Comparison of ENCODE assay signal across 31 cellular contexts in the genomic region with DNA sequence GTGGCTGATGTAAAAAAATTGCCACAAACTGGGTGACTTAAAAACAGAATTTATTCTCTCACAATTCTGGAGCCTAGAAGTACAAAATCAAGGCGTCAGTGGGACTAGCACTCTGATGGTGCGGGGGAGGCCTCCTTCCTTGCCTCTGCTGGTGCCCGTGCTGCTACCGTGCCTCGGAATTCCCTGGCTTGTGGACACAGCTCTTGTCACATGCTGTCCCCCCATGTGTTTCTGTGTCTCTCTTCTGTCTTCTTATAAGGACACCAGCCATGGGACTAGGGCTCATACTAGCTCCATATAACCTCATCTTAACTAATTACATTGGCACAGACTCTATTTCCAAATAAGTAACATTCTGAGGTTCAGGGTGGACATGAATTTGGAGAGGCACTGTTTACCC.
DNase-seq lines count a peak whose midpoint lies in the region; TF ChIP-seq lines count a peak whose summit lies in the region.
"Had no signal": no experiment of that assay in that cellular context is flagged by ENCODE, and none has a peak within 500 bp of the region (broad histone marks: within the 10 kb centered on the region; RNA-seq: fewer than 3 reads in every experiment).

No MANE protein-coding gene starts in this region.

- no peak overlapping the region for H3K4me3 Mint-ChIP-seq in activated CD4-positive, alpha-beta T cell treated with anti-CD3 and anti-CD28 coated beads, Interleukin-2, amount 10 ng/mL, durations not matched to agents 24 days and 14 days
- H3K4me3 Mint-ChIP-seq: B cell; CD14-positive monocyte; CD4-positive, alpha-beta memory T cell; CD4-positive, alpha-beta T cell; CD4-positive, CD25-positive, alpha-beta regulatory T cell; CD8-positive, alpha-beta memory T cell; CD8-positive, alpha-beta T cell had no signal

- H3K27ac Mint-ChIP-seq in activated CD4-positive, alpha-beta T cell treated with anti-CD3 and anti-CD28 coated beads, Interleukin-2, amount 10 ng/mL, durations not matched to agents 24 days and 14 days = no peak overlapping the region
- H3K27ac Mint-ChIP-seq: B cell; CD14-positive monocyte; CD4-positive, alpha-beta memory T cell; CD4-positive, alpha-beta T cell; CD4-positive, CD25-positive, alpha-beta regulatory T cell; CD8-positive, alpha-beta memory T cell; CD8-positive, alpha-beta T cell had no signal

- no peak overlapping the region for H2AFZ ChIP-seq in mesenchymal stem cell (ENCODE audit: low read depth, low read length)

- H2BK120ac ChIP-seq in mesenchymal stem cell (ENCODE audit: low read depth, low read length) = no peak overlapping the region

- WGBS in esophagus muscularis mucosa = 71% methylated on average over 5 of the region's 5 CpGs
- 67% methylated on average over 5 of the region's 5 CpGs for WGBS in mesenchymal stem cell

- no peak overlapping the region for H4K8ac ChIP-seq in mesenchymal stem cell (ENCODE audit: low read length)

- H3K9me3 Mint-ChIP-seq in activated CD4-positive, alpha-beta T cell treated with anti-CD3 and anti-CD28 coated beads, Interleukin-2, amount 10 ng/mL, durations not matched to agents 24 days and 14 days = peaks cover 4% of the 10 kb centered on the region
- H3K9me3 Mint-ChIP-seq: CD4-positive, alpha-beta T cell had no signal

- no peaks in the 10 kb centered on the region for H3K36me3 Mint-ChIP-seq in activated CD4-positive, alpha-beta T cell treated with anti-CD3 and anti-CD28 coated beads, Interleukin-2, amount 10 ng/mL, durations not matched to agents 24 days and 14 days (ENCODE audit: low read depth)
- H3K36me3 Mint-ChIP-seq: CD14-positive monocyte; CD4-positive, alpha-beta memory T cell; CD4-positive, CD25-positive, alpha-beta regulatory T cell; CD8-positive, alpha-beta memory T cell; CD8-positive, alpha-beta T cell had no signal

- no peaks in the 10 kb centered on the region for H3K27me3 Mint-ChIP-seq in activated CD4-positive, alpha-beta T cell treated with anti-CD3 and anti-CD28 coated beads, Interleukin-2, amount 10 ng/mL, durations not matched to agents 24 days and 14 days
- H3K27me3 Mint-ChIP-seq: B cell; CD4-positive, alpha-beta memory T cell; CD4-positive, alpha-beta T cell; CD4-positive, CD25-positive, alpha-beta regulatory T cell; CD8-positive, alpha-beta memory T cell had no signal

- H3K9ac ChIP-seq in mesenchymal stem cell (ENCODE audit: low read length) = no peak overlapping the region
- H3K9ac ChIP-seq: BLaER1; BLaER1 treated with 17β-estradiol and CSF1 and Interleukin-3, amounts not matched to agents 10 nM and 100 nM had no signal

- H2BK12ac ChIP-seq in mesenchymal stem cell (ENCODE audit: low read length in 2 of 2) = no peak overlapping the region

- no peaks in the 10 kb centered on the region for H3K79me1 ChIP-seq in mesenchymal stem cell (replicated peaks; ENCODE audit: low read length, poor library complexity, severe bottlenecking)

- H3K4me1 Mint-ChIP-seq in activated CD4-positive, alpha-beta T cell treated with anti-CD3 and anti-CD28 coated beads, Interleukin-2, amount 10 ng/mL, durations not matched to agents 24 days and 14 days = no peaks in the 10 kb centered on the region
- H3K4me1 Mint-ChIP-seq: B cell; CD14-positive monocyte; CD4-positive, alpha-beta memory T cell; CD4-positive, CD25-positive, alpha-beta regulatory T cell; CD8-positive, alpha-beta memory T cell had no signal

- no peak overlapping the region for H2BK15ac ChIP-seq in mesenchymal stem cell (ENCODE audit: low read depth, poor library complexity, severe bottlenecking)

- no peak overlapping the region for H2AK5ac ChIP-seq in mesenchymal stem cell (ENCODE audit: low read length, severe bottlenecking)

- H3K23ac ChIP-seq in mesenchymal stem cell (ENCODE audit: low read length in 2 of 2) = no peak overlapping the region

- intact Hi-C loops in activated CD4-positive, alpha-beta T cell treated with anti-CD3 and anti-CD28 coated beads, Interleukin-2, amount 10 ng/mL, durations not matched to agents 24 days and 14 days (cut with micrococcal nuclease) = no loop called here
- intact Hi-C loops in esophagus muscularis mucosa (cut with DNase I) = no loop called here

- no peaks in the 10 kb centered on the region for H3K4me1 ChIP-seq in esophagus muscularis mucosa
- no peaks in the 10 kb centered on the region for H3K4me1 ChIP-seq in mesenchymal stem cell (ENCODE audit: control insufficient read depth, insufficient read depth, low read depth, low read length)
- H3K4me1 ChIP-seq: A549; BE2C; BLaER1; BLaER1 treated with 17β-estradiol and CSF1 and Interleukin-3, amounts not matched to agents 10 nM and 100 nM; Caco-2 had no signal

- H4K91ac ChIP-seq in mesenchymal stem cell (ENCODE audit: low read length) = no peak overlapping the region

- H3K27me3 ChIP-seq in esophagus muscularis mucosa = peaks cover 0 to 11% (median 0%) of the 10 kb centered on the region in 4 donors
- H3K27me3 ChIP-seq in mesenchymal stem cell (ENCODE audit: control insufficient read depth in 1 of 2, insufficient read depth in 1 of 2, low read length in 2 of 2) = no peaks in the 10 kb centered on the region
- H3K27me3 ChIP-seq: BE2C; BLaER1; BLaER1 treated with 17β-estradiol and CSF1 and Interleukin-3, amounts not matched to agents 10 nM and 100 nM had no signal

- no peak for TF ChIP-seq POLR2A in esophagus muscularis mucosa (IDR thresholded peaks at IDR 0.05; ENCODE audit: low read depth)

- H3K4me3 ChIP-seq in esophagus muscularis mucosa = no peak overlapping the region
- no peak overlapping the region for H3K4me3 ChIP-seq in mesenchymal stem cell (ENCODE audit: insufficient read depth in 1 of 2, low read depth in 1 of 2, low read length in 2 of 2)
- H3K4me3 ChIP-seq: A549; BLaER1; BLaER1 treated with 17β-estradiol and CSF1 and Interleukin-3, amounts not matched to agents 10 nM and 100 nM had no signal

- H2BK5ac ChIP-seq in mesenchymal stem cell (ENCODE audit: low read depth, low read length, poor library complexity, severe bottlenecking) = no peak overlapping the region

- H3K14ac ChIP-seq in mesenchymal stem cell (ENCODE audit: low read length in 2 of 2) = no peak overlapping the region

- H3K4ac ChIP-seq in mesenchymal stem cell (ENCODE audit: low read depth in 1 of 2, low read length in 2 of 2) = no peak overlapping the region

- no peak overlapping the region for H3K18ac ChIP-seq in mesenchymal stem cell (ENCODE audit: low read depth in 1 of 2, low read length in 2 of 2)

- no peak for TF ChIP-seq CTCF in esophagus muscularis mucosa (IDR thresholded peaks at IDR 0.05)

- H3K36me3 ChIP-seq in esophagus muscularis mucosa = no peaks in the 10 kb centered on the region
- H3K36me3 ChIP-seq in mesenchymal stem cell (ENCODE audit: control insufficient read depth in 1 of 2, insufficient read depth in 2 of 2, low read depth in 1 of 2, low read length in 2 of 2) = no peaks in the 10 kb centered on the region
- H3K36me3 ChIP-seq: BE2C; BLaER1; BLaER1 treated with 17β-estradiol and CSF1 and Interleukin-3, amounts not matched to agents 10 nM and 100 nM had no signal

- H3K27ac ChIP-seq in esophagus muscularis mucosa (replicated peaks in 1 of 4) (no peak overlapping the region), mesenchymal stem cell (ENCODE audit: low read length, poor library complexity, severe bottlenecking) (no peak overlapping the region)
- H3K27ac ChIP-seq: 22Rv1; A549; BLaER1; BLaER1 treated with 17β-estradiol and CSF1 and Interleukin-3, amounts not matched to agents 10 nM and 100 nM; C4-2B had no signal

- peak; percentile 32 for DNase-seq in activated CD4-positive, alpha-beta T cell treated with anti-CD3 and anti-CD28 coated beads, Interleukin-2, amount 10 ng/mL, durations not matched to agents 24 days and 14 days
- DNase-seq in activated CD4-positive, alpha-beta T cell treated with anti-CD3 and anti-CD28 coated beads for 4 hours = no peak
- DNase-seq in esophagus muscularis mucosa (ENCODE audit: extremely low spot score) (peak; percentile 91), mesenchymal stem cell (no peak)
- DNase-seq: 8988T; ACHN; AML-193; BE2C; C1 segment of cervical spinal cord; Caco-2; Calu3; CD4-positive, alpha-beta memory T cell; CD4-positive, alpha-beta T cell; CD4-positive, CD25-positive, alpha-beta regulatory T cell; CD8-positive, alpha-beta memory T cell; CD8-positive, alpha-beta T cell; COR-L47; DMS 273 treated with DMSO at 0.1 percent for 48 hours; DMS153; DMS53; DMS79; DMS79 treated with DMSO at 0.1 percent for 48 hours; DND-41; EL had no signal

- H3K4me2 ChIP-seq in mesenchymal stem cell (ENCODE audit: low read length, poor library complexity, severe bottlenecking) = no peak overlapping the region
- H3K4me2 ChIP-seq: A549; BLaER1; BLaER1 treated with 17β-estradiol and CSF1 and Interleukin-3, amounts not matched to agents 10 nM and 100 nM had no signal

- H3K9me3 ChIP-seq in esophagus muscularis mucosa (no peaks in the 10 kb centered on the region), mesenchymal stem cell (ENCODE audit: control insufficient read depth, low read length) (no peaks in the 10 kb centered on the region)
- H3K9me3 ChIP-seq: A549; BE2C; BLaER1; BLaER1 treated with 17β-estradiol and CSF1 and Interleukin-3, amounts not matched to agents 10 nM and 100 nM; Caco-2 had no signal

- no peak for TF ChIP-seq EP300 in esophagus muscularis mucosa (IDR thresholded peaks at IDR 0.05)

Comparison
In these comparisons a context has a peak if more than half of its experiments do, and no peak if none do; other contexts are left out.
1. DNase-seq: peak in activated CD4-positive, alpha-beta T cell treated with anti-CD3 and anti-CD28 coated beads, Interleukin-2, amount 10 ng/mL, durations not matched to agents 24 days and 14 days (single experiment) and esophagus muscularis mucosa (single experiment); none in activated CD4-positive, alpha-beta T cell treated with anti-CD3 and anti-CD28 coated beads for 4 hours (0 of 2) and mesenchymal stem cell (single experiment).